ENCODE assay signal across 9 cellular contexts in the genomic region with DNA sequence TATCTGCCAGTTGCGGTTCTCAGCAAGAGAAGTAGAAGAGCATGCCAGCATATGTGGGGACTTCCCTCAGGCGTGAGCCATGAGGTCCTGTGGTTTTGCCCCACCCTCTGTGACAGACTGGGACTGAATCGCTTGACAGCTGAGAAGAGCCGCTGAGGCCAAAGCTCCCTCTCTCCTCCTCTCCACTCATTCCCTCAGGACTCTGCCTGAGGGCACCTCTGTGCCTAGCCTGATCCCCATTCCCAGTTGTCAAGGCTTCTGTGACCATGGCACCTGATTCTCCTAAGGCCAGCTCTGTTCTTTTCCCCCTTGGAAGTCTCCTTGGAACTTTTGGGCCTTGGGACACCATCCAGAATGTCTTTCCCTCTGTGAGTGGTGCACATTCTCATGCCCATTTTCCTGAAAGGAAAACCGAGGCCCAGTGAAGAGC. TPM values are rescaled to one million over a fixed set of nuclear protein-coding genes. Genes with fewer than 3 reads are reported as not detected.
A peak's percentile ranks its signal among the peaks of the same experiment; 100 is the strongest.
DNase-seq lines count a peak whose midpoint lies in the region; ATAC-seq and TF ChIP-seq lines count a peak whose summit lies in the region.
"Had no signal": no experiment of that assay in that cellular context is flagged by ENCODE, and none has a peak within 500 bp of the region (broad histone marks: within the 10 kb centered on the region; RNA-seq: fewer than 3 reads in every experiment).

No MANE protein-coding gene starts in this region.

- H3K27me3 ChIP-seq in psoas muscle (ENCODE audit: insufficient read depth in 3 of 3, low read length in 2 of 3): no peaks in the 10 kb centered on the region

- peaks cover 18% of the 10 kb centered on the region for H3K4me1 ChIP-seq in psoas muscle

- intact Hi-C loops in psoas muscle (cut with DNase I): loop anchor here in 1 of 2 donors (2.0 kb wide), 1 partner anchor 28 kb away; no protein-coding TSS in a partner anchor

- peak overlapping the region; percentile 94 for H3K27ac ChIP-seq in psoas muscle

- ATAC-seq in psoas muscle (peak; percentile 92 to 95 (median 93)), HG03095 (IDR thresholded peaks at IDR 0.05; ENCODE audit: unreplicated experiment) (no peak), HG03565 (IDR thresholded peaks at IDR 0.05; ENCODE audit: unreplicated experiment) (no peak)

- WGBS in psoas muscle, 3 donors: 29 to 61% (median 38%) methylated on average over 5 of the region's 5 CpGs

- no peak for TF ChIP-seq CTCF in GM20000 (IDR thresholded peaks at IDR 0.05; ENCODE audit: extremely low read depth, missing control alignments)
- no peak for TF ChIP-seq CTCF in NB4 (IDR thresholded peaks at IDR 0.05; ENCODE audit: low read depth, low read length)
- TF ChIP-seq CTCF in psoas muscle (IDR thresholded peaks at IDR 0.05): no peak

- peaks cover 4% of the 10 kb centered on the region for H3K9me3 ChIP-seq in psoas muscle

- no peaks in the 10 kb centered on the region for H3K36me3 ChIP-seq in psoas muscle (ENCODE audit: insufficient read depth in 1 of 2, low read depth in 1 of 2)

- H3K4me3 ChIP-seq in NB4 (ENCODE audit: low read depth, low read length): no peak overlapping the region
- peak overlapping the region; percentile 56 for H3K4me3 ChIP-seq in psoas muscle

- DNase-seq in GM20000 (ENCODE audit: low spot score): peak; percentile 53
- DNase-seq in NB4 (ENCODE audit: low read depth): peak; percentile 68
- DNase-seq in activated effector memory CD4-positive, alpha-beta T cell treated with anti-CD3 and anti-CD28 coated beads, Interleukin-2, amount 50 U/mL, for 16 hours: peak; percentile 78
- peak; percentile 47 to 83 for DNase-seq in psoas muscle
- no peak for DNase-seq in 8988T
- DNase-seq in NCI-H524 treated with DMSO at 0.1 percent for 48 hours (lab: John Stamatoyannopoulos, UW): no peak

- no peak for TF ChIP-seq POLR2A in NB4 (IDR thresholded peaks at IDR 0.05; ENCODE audit: extremely low read depth, insufficient read length)

RNA-seq across cellular contexts. Expression of gene ART5, which starts 27.0 kb away (rescaled TPM):
- total RNA-seq in psoas muscle: 1 to 10 TPM; 1.4 to 4.4 (median 2.8) TPM
- 1 to 10 TPM in 1 of 3 donors, under 1 TPM in 2; 0.65 to 2.4 (median 0.99) TPM for polyA plus RNA-seq in psoas muscle
- total RNA-seq: subcutaneous adipose tissue had no signal

RNA-seq across cellular contexts. Expression of gene ART1, which starts 30.2 kb away (rescaled TPM):
- total RNA-seq in psoas muscle: 10 to 100 TPM; 14.5 to 33.0 (median 24.9) TPM
- 1 to 10 TPM in 1 of 3 donors, under 1 TPM in 2; 0.26 to 2.9 (median 0.62) TPM for polyA plus RNA-seq in psoas muscle
- total RNA-seq: subcutaneous adipose tissue had no signal

RNA-seq across cellular contexts. Expression of gene CHRNA10, which starts 56.4 kb away (rescaled TPM):
- 1 to 10 TPM in 1 of 4 donors, under 1 TPM in 3; 0.36 to 1.4 (median 0.63) TPM for total RNA-seq in psoas muscle
- polyA plus RNA-seq in psoas muscle: under 1 TPM; 0.13 to 0.65 (median 0.40) TPM

Comparison
In these comparisons a context has a peak if more than half of its experiments do, and no peak if none do; other contexts are left out.
1. DNase-seq: peak in GM20000 (single experiment), NB4 (single experiment), activated effector memory CD4-positive, alpha-beta T cell treated with anti-CD3 and anti-CD28 coated beads, Interleukin-2, amount 50 U/mL, for 16 hours (single experiment) and psoas muscle (2 of 2); none in 8988T (single experiment) and NCI-H524 treated with DMSO at 0.1 percent for 48 hours (single experiment).
2. ATAC-seq: peak in psoas muscle (4 of 4); none in HG03095 (single experiment) and HG03565 (single experiment).